8 cellular contexts compared by ENCODE assay signal in genomic region chr2:202064206-202064880, GRCh38. TPM values are rescaled to one million over a fixed set of nuclear protein-coding genes. Genes with fewer than 3 reads are reported as not detected.
DNase-seq lines count a peak whose midpoint lies in the region; ATAC-seq and TF ChIP-seq lines count a peak whose summit lies in the region.

No MANE protein-coding gene starts in this region.

- peak overlapping the region; percentile 32 for H3K4me2 ChIP-seq in GM23338
- H3K4me2 ChIP-seq in PC-9 = no peak overlapping the region

- H4K20me1 ChIP-seq in GM23338 (replicated peaks; ENCODE audit: insufficient read depth) = no peaks in the 10 kb centered on the region
- no peaks in the 10 kb centered on the region for H4K20me1 ChIP-seq in PC-9 (ENCODE audit: insufficient read depth)

- H3K27me3 ChIP-seq in GM23338 (ENCODE audit: insufficient read depth) (no peaks in the 10 kb centered on the region), PC-9 (ENCODE audit: insufficient read depth, low read depth) (no peaks in the 10 kb centered on the region)
- no peaks in the 10 kb centered on the region for H3K27me3 ChIP-seq in CD4-positive, alpha-beta memory T cell (ENCODE audit: insufficient read depth, low read length)

- peaks cover 15% of the 10 kb centered on the region for H3K4me1 ChIP-seq in GM23338 (ENCODE audit: insufficient read depth)
- H3K4me1 ChIP-seq in PC-9 (replicated peaks; ENCODE audit: insufficient read depth) = no peaks in the 10 kb centered on the region
- no peaks in the 10 kb centered on the region for H3K4me1 ChIP-seq in CD4-positive, alpha-beta memory T cell (ENCODE audit: insufficient read depth, low read length)

- CTCF ChIA-PET in PC-9 (lab: Charles Lee) = interaction anchor here (0.6 kb wide), 1 partner anchor 185 kb away, joined by 5 read pairs; no protein-coding TSS in a partner anchor
- CTCF ChIA-PET in CD4-positive, alpha-beta memory T cell (lab: Charles Lee; ENCODE audit: partially characterized antibody) = interaction anchor here (0.9 kb wide), 1 partner anchor 204 kb away, joined by 4 read pairs; no protein-coding TSS in a partner anchor

- H3K4me3 Mint-ChIP-seq in GM23338 = no peak overlapping the region
- no peak overlapping the region for H3K4me3 Mint-ChIP-seq in CD4-positive, alpha-beta memory T cell

- peak overlapping the region; percentile 98 for H2AFZ ChIP-seq in GM23338
- H2AFZ ChIP-seq in PC-9 = no peak overlapping the region

- H3K4me3 ChIP-seq in GM23338 (no peak overlapping the region), PC-9 (no peak overlapping the region)
- H3K4me3 ChIP-seq in CD4-positive, alpha-beta memory T cell (ENCODE audit: low read length in 2 of 2) = no peak overlapping the region

- peaks cover 19% of the 10 kb centered on the region for H3K4me1 Mint-ChIP-seq in GM23338
- no peaks in the 10 kb centered on the region for H3K4me1 Mint-ChIP-seq in CD4-positive, alpha-beta memory T cell

- ATAC-seq in GM23338 = peak; percentile 93
- ATAC-seq in GM18873 (IDR thresholded peaks at IDR 0.05; ENCODE audit: low FRiP score, unreplicated experiment) = no peak
- ATAC-seq in GM19463 (IDR thresholded peaks at IDR 0.05; ENCODE audit: unreplicated experiment) = no peak

- H3K9me3 ChIP-seq in PC-9 (ENCODE audit: insufficient read depth, low read depth) = no peaks in the 10 kb centered on the region
- no peaks in the 10 kb centered on the region for H3K9me3 ChIP-seq in CD4-positive, alpha-beta memory T cell (ENCODE audit: control insufficient read depth in 1 of 2, low read length in 2 of 2)

- no peaks in the 10 kb centered on the region for H3K36me3 Mint-ChIP-seq in GM23338 (ENCODE audit: low read depth)
- no peaks in the 10 kb centered on the region for H3K36me3 Mint-ChIP-seq in CD4-positive, alpha-beta memory T cell

- intact Hi-C loops in PC-9 (cut with micrococcal nuclease; ENCODE audit: unreplicated experiment) = no loop called here
- intact Hi-C loops in CD4-positive, alpha-beta memory T cell (cut with micrococcal nuclease) = no loop called here

- H3K27ac Mint-ChIP-seq in GM23338 = peak overlapping the region; percentile 80
- no peak overlapping the region for H3K27ac Mint-ChIP-seq in CD4-positive, alpha-beta memory T cell

- no peaks in the 10 kb centered on the region for H3K27me3 Mint-ChIP-seq in GM23338 (ENCODE audit: insufficient read depth, low read depth, poor library complexity)
- peaks cover 5 to 9% of the 10 kb centered on the region in 2 donors for H3K27me3 Mint-ChIP-seq in CD4-positive, alpha-beta memory T cell

- no peaks in the 10 kb centered on the region for H3K9me3 Mint-ChIP-seq in GM23338
- no peaks in the 10 kb centered on the region for H3K9me3 Mint-ChIP-seq in CD4-positive, alpha-beta memory T cell

- H3F3A ChIP-seq in GM23338 (replicated peaks; ENCODE audit: low read depth) (0 out of 2 replicates have a peak, but pooled peaks cover 4% of the 10 kb centered on the region), PC-9 (ENCODE audit: insufficient read depth, low read depth) (no peaks in the 10 kb centered on the region)

- H3K27ac ChIP-seq in GM23338 (ENCODE audit: low read depth) (peak overlapping the region; percentile 71; the same call in 1 of the 2 replicates), PC-9 (no peak overlapping the region)
- H3K27ac ChIP-seq in CD4-positive, alpha-beta memory T cell (ENCODE audit: low read depth, low read length) = no peak overlapping the region

- BruUV-seq in PC-9 (replicated peaks; lab: Mats Ljungman, UMichigan) = no TSS peak

- no peak for TF ChIP-seq CTCF in GM23338 (conservative IDR thresholded peaks at IDR 0.05; ENCODE audit: low read depth in 2 of 2)
- TF ChIP-seq CTCF in PC-9 (conservative IDR thresholded peaks at IDR 0.05) = no peak

- no peaks in the 10 kb centered on the region for H3K9me2 ChIP-seq in GM23338 (ENCODE audit: insufficient read depth)
- no peaks in the 10 kb centered on the region for H3K9me2 ChIP-seq in PC-9 (ENCODE audit: insufficient read depth)

- POLR2A ChIA-PET in PC-9 (lab: Charles Lee; ENCODE audit: unreplicated experiment) = interaction anchor here (0.6 to 0.7 kb wide), 2 partner anchors 157 to 830 kb away, joined by 3 to 4 read pairs; no protein-coding TSS in a partner anchor
- POLR2A ChIA-PET in CD4-positive, alpha-beta memory T cell (lab: Charles Lee; ENCODE audit: partially characterized antibody) = no interaction called here

- H3K79me2 ChIP-seq in GM23338 (replicated peaks; ENCODE audit: insufficient read depth) (no peaks in the 10 kb centered on the region), PC-9 (ENCODE audit: low read depth) (no peaks in the 10 kb centered on the region)

- DNase-seq in GM23338 (ENCODE audit: low spot score) (peak; percentile 60), PC-9 (peak; percentile 2 to 36), foreskin melanocyte (peak; percentile 68), putamen (ENCODE audit: low spot score) (peak; percentile 4), NCI-H1694 treated with DMSO at 0.1 percent for 48 hours (lab: John Stamatoyannopoulos, UW) (no peak)
- no peak for DNase-seq in CD4-positive, alpha-beta memory T cell

- no peaks in the 10 kb centered on the region for H3K36me3 ChIP-seq in GM23338 (ENCODE audit: insufficient read depth)
- H3K36me3 ChIP-seq in PC-9 (ENCODE audit: low read depth) = no peaks in the 10 kb centered on the region
- H3K36me3 ChIP-seq in CD4-positive, alpha-beta memory T cell (ENCODE audit: insufficient read depth, low read length) = no peaks in the 10 kb centered on the region

TF ChIP-seq in GM23338, 12 proteins besides CTCF, POLR2A, EP300 and RAD21 (continues in another document):
- TF ChIP-seq ZNF114 (CRISPR knock-in tag; IDR thresholded peaks at IDR 0.05) (no peak), ETS1 (IDR thresholded peaks at IDR 0.05) (no peak), STAT1 (IDR thresholded peaks at IDR 0.05; ENCODE audit: unreplicated experiment) (no peak), JUNB (IDR thresholded peaks at IDR 0.05; ENCODE audit: unreplicated experiment) (no peak), NANOG (IDR thresholded peaks at IDR 0.05; ENCODE audit: borderline replicate concordance) (no peak), EZH2 (IDR thresholded peaks at IDR 0.05; ENCODE audit: low read depth, unreplicated experiment) (no peak), POLR2AphosphoS5 (IDR thresholded peaks at IDR 0.05; ENCODE audit: low read depth) (no peak), CREB1 (CRISPR knock-in tag; IDR thresholded peaks at IDR 0.05; ENCODE audit: low read depth) (no peak), EZH2phosphoT487 (IDR thresholded peaks at IDR 0.05; ENCODE audit: unreplicated experiment) (no peak), ZNF331 (CRISPR knock-in tag; IDR thresholded peaks at IDR 0.05; ENCODE audit: low read depth) (no peak)
- TF ChIP-seq, protein P1, sequence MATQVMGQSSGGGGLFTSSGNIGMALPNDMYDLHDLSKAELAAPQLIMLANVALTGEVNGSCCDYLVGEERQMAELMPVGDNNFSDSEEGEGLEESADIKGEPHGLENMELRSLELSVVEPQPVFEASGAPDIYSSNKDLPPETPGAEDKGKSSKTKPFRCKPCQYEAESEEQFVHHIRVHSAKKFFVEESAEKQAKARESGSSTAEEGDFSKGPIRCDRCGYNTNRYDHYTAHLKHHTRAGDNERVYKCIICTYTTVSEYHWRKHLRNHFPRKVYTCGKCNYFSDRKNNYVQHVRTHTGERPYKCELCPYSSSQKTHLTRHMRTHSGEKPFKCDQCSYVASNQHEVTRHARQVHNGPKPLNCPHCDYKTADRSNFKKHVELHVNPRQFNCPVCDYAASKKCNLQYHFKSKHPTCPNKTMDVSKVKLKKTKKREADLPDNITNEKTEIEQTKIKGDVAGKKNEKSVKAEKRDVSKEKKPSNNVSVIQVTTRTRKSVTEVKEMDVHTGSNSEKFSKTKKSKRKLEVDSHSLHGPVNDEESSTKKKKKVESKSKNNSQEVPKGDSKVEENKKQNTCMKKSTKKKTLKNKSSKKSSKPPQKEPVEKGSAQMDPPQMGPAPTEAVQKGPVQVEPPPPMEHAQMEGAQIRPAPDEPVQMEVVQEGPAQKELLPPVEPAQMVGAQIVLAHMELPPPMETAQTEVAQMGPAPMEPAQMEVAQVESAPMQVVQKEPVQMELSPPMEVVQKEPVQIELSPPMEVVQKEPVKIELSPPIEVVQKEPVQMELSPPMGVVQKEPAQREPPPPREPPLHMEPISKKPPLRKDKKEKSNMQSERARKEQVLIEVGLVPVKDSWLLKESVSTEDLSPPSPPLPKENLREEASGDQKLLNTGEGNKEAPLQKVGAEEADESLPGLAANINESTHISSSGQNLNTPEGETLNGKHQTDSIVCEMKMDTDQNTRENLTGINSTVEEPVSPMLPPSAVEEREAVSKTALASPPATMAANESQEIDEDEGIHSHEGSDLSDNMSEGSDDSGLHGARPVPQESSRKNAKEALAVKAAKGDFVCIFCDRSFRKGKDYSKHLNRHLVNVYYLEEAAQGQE (IDR thresholded peaks at IDR 0.05; ENCODE audit: unreplicated experiment) = no peak

RNA-seq across cellular contexts. Expression of gene KIAA2012, which starts 8.7 kb away (rescaled TPM):
- total RNA-seq in GM23338 (2014; rRNA removed; shearing (Covaris generic)) = 0.03 TPM in 1 of 2 replicates, not detected in the other
- 0.07 and 0.08 TPM in 2 replicates for polyA plus RNA-seq in GM23338 (2016; fragmentation: Nextera tagmentation; extraction: Ambion mirVana)
- total RNA-seq in PC-9 (2021) = not detected in 2 replicates
- not detected for total RNA-seq in CD4-positive, alpha-beta memory T cell
- not detected for polyA plus RNA-seq in CD4-positive, alpha-beta memory T cell

RNA-seq across cellular contexts. Expression of gene FZD7, which starts 30.7 kb away (rescaled TPM):
- 404 and 435 TPM in 2 replicates for total RNA-seq in GM23338 (2014; rRNA removed; shearing (Covaris generic))
- 164 and 188 TPM in 2 replicates for polyA plus RNA-seq in GM23338 (2016; fragmentation: Nextera tagmentation; extraction: Ambion mirVana)
- total RNA-seq in PC-9 (2021) = 26.8 and 30.9 TPM in 2 replicates
- under 1 TPM; 0.47 to 0.61 TPM for total RNA-seq in CD4-positive, alpha-beta memory T cell
- polyA plus RNA-seq in CD4-positive, alpha-beta memory T cell = not detected

Comparison
In these comparisons a context has a peak if more than half of its experiments do, and no peak if none do; other contexts are left out.
1. DNase-seq: peak in GM23338 (single experiment), PC-9 (2 of 2), foreskin melanocyte (single experiment) and putamen (single experiment); none in NCI-H1694 treated with DMSO at 0.1 percent for 48 hours (single experiment) and CD4-positive, alpha-beta memory T cell (0 of 5).
2. RNA of gene FZD7, which starts 30.7 kb away (total RNA-seq): 404 to 435 TPM in GM23338 and 26.8 to 30.9 TPM in PC-9; 0.47 to 0.61 TPM in CD4-positive, alpha-beta memory T cell; every median in the first group is over 10 times any median in the second.